9 cellular contexts compared by ENCODE assay signal in genomic region chr20:8073024-8073832, GRCh38. TPM values are rescaled to one million over a fixed set of nuclear protein-coding genes. Genes with fewer than 3 reads are reported as not detected.
DNase-seq lines count a peak whose midpoint lies in the region; ATAC-seq, FAIRE-seq and TF ChIP-seq lines count a peak whose summit lies in the region.
"Had no signal": no experiment of that assay in that cellular context is flagged by ENCODE, and none has a peak within 500 bp of the region (broad histone marks: within the 10 kb centered on the region; RNA-seq: fewer than 3 reads in every experiment).

No MANE protein-coding gene starts in this region.

- H3K4me1 ChIP-seq in suprapubic skin = no peaks in the 10 kb centered on the region

- FAIRE-seq in bronchial epithelial cell (lab: Jason Lieb, UNC) = peak; percentile 93
- FAIRE-seq: GM12892 had no signal

- 46% methylated on average over 5 of the region's 5 CpGs for WGBS in suprapubic skin

- DNase-seq in ELF-1 (ENCODE audit: low read depth, low spot score) = peak; percentile 20
- peak; percentile 17 for DNase-seq in NCI-H69 (lab: John Stamatoyannopoulos, UW)
- peak; percentile 90 for DNase-seq in bronchial epithelial cell (ENCODE audit: low read depth)
- no peak for DNase-seq in nephron progenitor cell
- no peak for DNase-seq in globus pallidus (ENCODE audit: low spot score)
- no peak for DNase-seq in mesenteric fat pad (ENCODE audit: low spot score)
- no peak for DNase-seq in suprapubic skin (ENCODE audit: low spot score in 2 of 2)

- no peaks in the 10 kb centered on the region for H3K27me3 Mint-ChIP-seq in nephron progenitor cell (ENCODE audit: low read depth, poor library complexity)

- no peaks in the 10 kb centered on the region for H3K27me3 ChIP-seq in bronchial epithelial cell (ENCODE audit: control insufficient read depth, insufficient read depth, low read length)
- H3K27me3 ChIP-seq in suprapubic skin = no peaks in the 10 kb centered on the region

- H3K4me3 ChIP-seq in bronchial epithelial cell (ENCODE audit: low read depth, low read length) = no peak overlapping the region
- H3K4me3 ChIP-seq in suprapubic skin = no peak overlapping the region

- no peak for ATAC-seq in GM18858 (IDR thresholded peaks at IDR 0.05; ENCODE audit: unreplicated experiment)

- H3K9me3 Mint-ChIP-seq in nephron progenitor cell = no peaks in the 10 kb centered on the region

- H3K36me3 Mint-ChIP-seq in nephron progenitor cell (ENCODE audit: low read depth) = no peaks in the 10 kb centered on the region

- no peak for TF ChIP-seq EP300 in suprapubic skin (IDR thresholded peaks at IDR 0.05)

- peak overlapping the region; percentile 90 for H3K27ac Mint-ChIP-seq in nephron progenitor cell

- peaks cover 2% of the 10 kb centered on the region for H3K4me1 Mint-ChIP-seq in nephron progenitor cell

- TF ChIP-seq CTCF in bronchial epithelial cell (IDR thresholded peaks at IDR 0.05; ENCODE audit: insufficient read depth, low read length, severe bottlenecking) (no peak), nephron progenitor cell (IDR thresholded peaks at IDR 0.05) (no peak), suprapubic skin (IDR thresholded peaks at IDR 0.05) (no peak)

- H3K36me3 ChIP-seq in bronchial epithelial cell (ENCODE audit: control insufficient read depth, insufficient read depth, low read length) = no peaks in the 10 kb centered on the region
- no peaks in the 10 kb centered on the region for H3K36me3 ChIP-seq in suprapubic skin

- H3K4me3 Mint-ChIP-seq in nephron progenitor cell = no peak overlapping the region

- no peaks in the 10 kb centered on the region for H3K9me3 ChIP-seq in suprapubic skin

- H3K27ac ChIP-seq in suprapubic skin = no peak overlapping the region

- TF ChIP-seq POLR2A in suprapubic skin (IDR thresholded peaks at IDR 0.05) = no peak

RNA-seq across cellular contexts. Expression of gene TMX4, which starts 53.7 kb away (rescaled TPM):
- total RNA-seq in bronchial epithelial cell (11.6 and 19.5 TPM in 2 replicates), mesenteric fat pad (53.4 TPM), suprapubic skin (10 to 100 TPM; 16.2 to 24.2 (median 21.8) TPM)

RNA-seq across cellular contexts. Expression of gene PLCB1, which starts 58.8 kb away (rescaled TPM):
- total RNA-seq in bronchial epithelial cell = 1.1 and 2.9 TPM in 2 replicates
- 16.9 TPM for total RNA-seq in mesenteric fat pad
- 10 to 100 TPM in 1 of 4 donors, 1 to 10 TPM in 3; 3.9 to 15.6 (median 6.7) TPM for total RNA-seq in suprapubic skin

Comparison
In these comparisons a context has a peak if more than half of its experiments do, and no peak if none do; other contexts are left out.
1. DNase-seq: peak in ELF-1 (single experiment), NCI-H69 (single experiment) and bronchial epithelial cell (single experiment); none in nephron progenitor cell (single experiment), globus pallidus (single experiment), mesenteric fat pad (single experiment) and suprapubic skin (0 of 2).